ENCODE assay signal across 8 cellular contexts in the genomic region with DNA sequence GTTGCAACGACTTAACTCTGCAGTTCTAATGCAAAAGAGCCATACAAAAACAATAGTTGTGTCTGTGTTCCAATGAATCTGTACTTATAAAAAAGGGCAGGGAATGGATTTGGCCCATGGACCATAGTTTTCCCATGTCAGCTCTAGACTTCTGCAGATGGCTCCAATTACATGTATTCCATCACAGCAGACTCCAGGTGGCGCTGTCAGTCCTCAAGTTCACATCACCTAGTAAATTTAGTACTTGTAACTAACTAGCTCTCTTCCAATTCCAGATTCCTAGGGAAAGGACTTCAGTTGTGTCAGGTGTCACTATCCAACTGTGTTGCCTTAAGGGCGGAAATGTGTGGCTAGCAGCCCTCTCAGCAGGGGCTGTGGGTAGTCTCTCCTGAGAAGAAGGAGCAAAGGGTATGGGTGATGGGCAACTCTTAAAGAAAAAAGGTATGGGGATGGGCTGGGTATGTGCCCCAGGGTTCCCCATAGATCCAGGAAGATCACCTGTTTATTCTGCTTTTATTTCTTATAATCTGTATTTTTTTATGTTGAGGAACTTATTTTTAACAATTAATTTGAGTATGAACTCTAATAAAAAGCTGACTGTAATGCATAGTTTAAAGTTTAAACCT. TPM values are rescaled to one million over a fixed set of nuclear protein-coding genes. Genes with fewer than 3 reads are reported as not detected.
DNase-seq lines count a peak whose midpoint lies in the region; ATAC-seq and TF ChIP-seq lines count a peak whose summit lies in the region.

No MANE protein-coding gene starts in this region.

- peaks cover 1% of the 10 kb centered on the region for H3K4me1 Mint-ChIP-seq in activated CD4-positive, alpha-beta memory T cell treated with anti-CD3 and anti-CD28 coated beads, Interleukin-2, amount 10 ng/mL, durations not matched to agents 7 days and 5 days

- peak; percentile 29 for DNase-seq in AG04449 (ENCODE audit: low read depth, low spot score)
- peak; percentile 47 for DNase-seq in GM20000 (ENCODE audit: low spot score)
- peak; percentile 31 for DNase-seq in NCI-H526 treated with DMSO at 0.1 percent for 48 hours (lab: John Stamatoyannopoulos, UW)
- peak; percentile 77 for DNase-seq in activated CD4-positive, alpha-beta memory T cell treated with anti-CD3 and anti-CD28 coated beads, Interleukin-2, amount 10 ng/mL, durations not matched to agents 7 days and 5 days
- DNase-seq in effector memory CD4-positive, alpha-beta T cell = peak; percentile 24 to 54 (median 31)
- peak; percentile 37 for DNase-seq in midbrain (lab: John Stamatoyannopoulos, UW)
- DNase-seq in stimulated activated CD8-positive, alpha-beta memory T cell treated with anti-CD3 and anti-CD28 coated beads, Interleukin-4, amount 100 ng/mL, for 1 hour (ENCODE audit: low read depth in 2 of 2, low spot score in 1 of 2) = peak; percentile 32 to 42

- no peak overlapping the region for H3K4me3 Mint-ChIP-seq in activated CD4-positive, alpha-beta memory T cell treated with anti-CD3 and anti-CD28 coated beads, Interleukin-2, amount 10 ng/mL, durations not matched to agents 7 days and 5 days

- no peak overlapping the region for H3K27ac ChIP-seq in effector memory CD4-positive, alpha-beta T cell (ENCODE audit: insufficient read depth, low read length, poor library complexity, severe bottlenecking)

- H3K36me3 Mint-ChIP-seq in activated CD4-positive, alpha-beta memory T cell treated with anti-CD3 and anti-CD28 coated beads, Interleukin-2, amount 10 ng/mL, durations not matched to agents 7 days and 5 days (ENCODE audit: low read depth) = peaks cover 9% of the 10 kb centered on the region

- H3K9me3 Mint-ChIP-seq in activated CD4-positive, alpha-beta memory T cell treated with anti-CD3 and anti-CD28 coated beads, Interleukin-2, amount 10 ng/mL, durations not matched to agents 7 days and 5 days = no peaks in the 10 kb centered on the region

- H3K4me3 ChIP-seq in AG04449 (ENCODE audit: low read depth, low read length) = no peak overlapping the region
- H3K4me3 ChIP-seq in effector memory CD4-positive, alpha-beta T cell (ENCODE audit: insufficient read depth, low read depth, low read length, poor library complexity, severe bottlenecking) = no peak overlapping the region

- no peak overlapping the region for H3K27ac Mint-ChIP-seq in activated CD4-positive, alpha-beta memory T cell treated with anti-CD3 and anti-CD28 coated beads, Interleukin-2, amount 10 ng/mL, durations not matched to agents 7 days and 5 days

- no peaks in the 10 kb centered on the region for H3K4me1 ChIP-seq in effector memory CD4-positive, alpha-beta T cell (ENCODE audit: control insufficient read depth, insufficient read depth, low read length, poor library complexity, severe bottlenecking)

- H3K36me3 ChIP-seq in effector memory CD4-positive, alpha-beta T cell (ENCODE audit: control insufficient read depth, insufficient read depth, low read length) = peaks cover 3% of the 10 kb centered on the region

- CTCF ChIA-PET in AG04449 (lab: Yijun Ruan, JAX) = interaction anchor here (0.6 to 9.1 kb wide), 42 partner anchors 9 to 560 kb away, joined by 3 to 118 read pairs (median 4); no protein-coding TSS in a partner anchor
- CTCF ChIA-PET in activated CD4-positive, alpha-beta memory T cell treated with anti-CD3 and anti-CD28 coated beads, Interleukin-2, amount 10 ng/mL, durations not matched to agents 7 days and 5 days (lab: Charles Lee) = interaction anchor here (0.5 to 3.6 kb wide), 40 partner anchors 8 to 552 kb away, joined by 3 to 39 read pairs (median 4); a partner anchor contains a TSS

- H3K27me3 Mint-ChIP-seq in activated CD4-positive, alpha-beta memory T cell treated with anti-CD3 and anti-CD28 coated beads, Interleukin-2, amount 10 ng/mL, durations not matched to agents 7 days and 5 days = no peaks in the 10 kb centered on the region

- POLR2A ChIA-PET in AG04449 (lab: Yijun Ruan, JAX) = no interaction called here
- POLR2A ChIA-PET in activated CD4-positive, alpha-beta memory T cell treated with anti-CD3 and anti-CD28 coated beads, Interleukin-2, amount 10 ng/mL, durations not matched to agents 7 days and 5 days (lab: Charles Lee) = interaction anchor here (0.7 to 1.5 kb wide), 4 partner anchors 26 to 63 kb away, joined by 3 to 4 read pairs (median 4); a partner anchor contains a TSS

- no peak for ATAC-seq in HG03139 (IDR thresholded peaks at IDR 0.05; ENCODE audit: unreplicated experiment)

- TF ChIP-seq CTCF in AG04449 (IDR thresholded peaks at IDR 0.05; ENCODE audit: insufficient read depth, low read length, missing control alignments) (peak; percentile 65), GM20000 (IDR thresholded peaks at IDR 0.05; ENCODE audit: extremely low read depth, missing control alignments) (peak; percentile 58)

- no peaks in the 10 kb centered on the region for H3K27me3 ChIP-seq in effector memory CD4-positive, alpha-beta T cell (replicated peaks; ENCODE audit: control insufficient read depth, insufficient read depth, low read length, poor library complexity, severe bottlenecking)

- no peaks in the 10 kb centered on the region for H3K9me3 ChIP-seq in effector memory CD4-positive, alpha-beta T cell (ENCODE audit: control insufficient read depth, low read length)

RNA-seq across cellular contexts. Expression of a gene that starts 36.2 kb away (rescaled TPM):
- total RNA-seq in activated CD4-positive, alpha-beta memory T cell treated with anti-CD3 and anti-CD28 coated beads, Interleukin-2, amount 10 ng/mL, durations not matched to agents 7 days and 5 days = 10 to 100 TPM; 14.5 to 16.2 TPM

RNA-seq across cellular contexts. Expression of a gene that starts 36.2 kb away (rescaled TPM):
- total RNA-seq in activated CD4-positive, alpha-beta memory T cell treated with anti-CD3 and anti-CD28 coated beads, Interleukin-2, amount 10 ng/mL, durations not matched to agents 7 days and 5 days = under 1 TPM in 1 of 2 experiments, not detected in 1; 0.20 TPM
